8 cellular contexts compared by ENCODE assay signal in genomic region chr5:148998174-148998797, GRCh38.
DNase-seq lines count a peak whose midpoint lies in the region; ATAC-seq and TF ChIP-seq lines count a peak whose summit lies in the region.

No MANE protein-coding gene starts in this region.

- H3K4me3 ChIP-seq in body of pancreas, result no peak overlapping the region

- peaks cover 11% of the 10 kb centered on the region for H3K27me3 Mint-ChIP-seq in type B pancreatic cell

- H3K27ac ChIP-seq in body of pancreas, result no peak overlapping the region

- TF ChIP-seq CTCF in body of pancreas (IDR thresholded peaks at IDR 0.05) (peak; percentile 32 to 76 (median 67)), type B pancreatic cell (conservative IDR thresholded peaks at IDR 0.05) (peak; percentile 76)

- peak; percentile 84 for DNase-seq in A172 (ENCODE audit: low spot score)
- DNase-seq in EL, result peak; percentile 73
- DNase-seq in NCI-H69 (lab: John Stamatoyannopoulos, UW), result peak; percentile 81
- DNase-seq in body of pancreas, result peak; percentile 33 to 75 (median 42)
- DNase-seq in kidney glomerular epithelial cell (lab: John Stamatoyannopoulos, UW), result peak; percentile 80
- DNase-seq in type B pancreatic cell (ENCODE audit: extremely low spot score, unreplicated experiment), result no peak

- H3K4me3 Mint-ChIP-seq in type B pancreatic cell, result no peak overlapping the region

- no peaks in the 10 kb centered on the region for H3K4me1 ChIP-seq in body of pancreas

- no peaks in the 10 kb centered on the region for H3K36me3 Mint-ChIP-seq in type B pancreatic cell

- no peak for TF ChIP-seq POLR2A in body of pancreas (IDR thresholded peaks at IDR 0.05)

- ATAC-seq in HG02798 (IDR thresholded peaks at IDR 0.05; ENCODE audit: poor library complexity, unreplicated experiment) (peak; percentile 69), body of pancreas (peak; percentile 67), HG02588 (IDR thresholded peaks at IDR 0.05; ENCODE audit: unreplicated experiment) (no peak)

- intact Hi-C loops in body of pancreas (cut with DNase I), result no loop called here

- no peaks in the 10 kb centered on the region for H3K36me3 ChIP-seq in body of pancreas (replicated peaks in 1 of 2; ENCODE audit: insufficient read depth in 1 of 2, low read depth in 2 of 2)

- H3K27me3 ChIP-seq in body of pancreas, result no peaks in the 10 kb centered on the region

- no peak overlapping the region for H3K27ac Mint-ChIP-seq in type B pancreatic cell

- H3K9me3 ChIP-seq in body of pancreas, result no peaks in the 10 kb centered on the region

- 23 to 42% methylated on average over 4 to 6 of the region's 6 CpGs for WGBS in body of pancreas, 2 donors

- H3K9me3 Mint-ChIP-seq in type B pancreatic cell, result no peaks in the 10 kb centered on the region

- H3K4me1 Mint-ChIP-seq in type B pancreatic cell (ENCODE audit: unreplicated experiment), result peaks cover 14% of the 10 kb centered on the region
